ENCODE assay signal across 20 cellular contexts in the genomic region with DNA sequence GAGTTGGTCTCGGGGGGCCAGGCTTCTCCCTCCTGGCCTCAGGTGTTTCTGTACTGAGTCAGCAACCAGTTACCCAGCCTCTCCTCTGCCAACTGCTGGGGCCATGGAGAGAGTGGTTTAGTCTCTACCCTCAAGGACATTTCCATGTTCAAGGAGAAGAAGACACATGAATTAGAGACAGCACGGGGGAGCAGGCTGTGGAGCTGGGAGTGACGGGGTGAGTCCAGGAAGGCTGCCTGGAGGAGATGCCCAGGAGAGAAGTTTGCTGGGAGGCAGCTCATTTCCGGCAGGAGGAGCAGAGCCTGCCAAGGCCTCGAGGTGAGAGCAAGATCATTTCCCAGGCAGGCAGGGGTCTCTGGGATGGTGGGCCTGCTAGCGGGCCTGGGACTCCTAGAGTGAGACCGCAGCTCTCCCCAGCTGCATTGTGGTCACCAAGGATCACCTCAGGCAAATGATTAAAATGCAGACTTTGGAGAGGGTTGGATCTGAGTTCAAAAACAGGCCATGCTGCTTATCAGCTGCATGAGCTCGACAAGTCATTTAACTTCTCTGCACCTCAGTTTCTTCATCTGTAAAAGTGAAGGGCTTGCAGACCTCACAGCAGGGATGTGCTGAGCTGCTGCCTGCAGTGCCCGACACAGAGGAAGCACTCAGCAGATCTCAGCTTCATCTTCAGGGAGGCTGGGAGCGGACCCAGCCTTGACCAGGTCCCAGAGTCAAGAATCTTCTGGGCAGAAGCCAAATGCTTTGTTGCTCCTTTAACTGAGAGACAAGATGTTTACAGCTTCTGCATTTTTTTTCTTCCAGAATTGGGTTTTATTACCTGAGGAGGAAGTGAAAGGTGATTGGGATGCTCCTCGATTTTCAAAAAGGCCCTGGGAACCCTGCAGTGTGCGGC. TPM values are rescaled to one million over a fixed set of nuclear protein-coding genes. Genes with fewer than 3 reads are reported as not detected.
DNase-seq lines count a peak whose midpoint lies in the region; ATAC-seq, FAIRE-seq and TF ChIP-seq lines count a peak whose summit lies in the region.
"Had no signal": no experiment of that assay in that cellular context is flagged by ENCODE, and none has a peak within 500 bp of the region (broad histone marks: within the 10 kb centered on the region; RNA-seq: fewer than 3 reads in every experiment).

No MANE protein-coding gene starts in this region.

- in situ Hi-C loops in GM12878 (cut with MboI) = loop anchor here (25.0 kb wide), 1 partner anchor 156 kb away; no protein-coding TSS in a partner anchor

- peaks cover 82% of the 10 kb centered on the region for H4K20me1 ChIP-seq in Karpas-422 (ENCODE audit: insufficient read depth, low read depth, low read length)
- peaks cover 16% of the 10 kb centered on the region for H4K20me1 ChIP-seq in GM12878 (ENCODE audit: control insufficient read depth, insufficient read depth)

- peak overlapping the region; percentile 53 for H3K27ac ChIP-seq in ACC112 (ENCODE audit: low read depth, low read length)
- peak overlapping the region; percentile 90 for H3K27ac ChIP-seq in Karpas-422 (ENCODE audit: low read length)
- H3K27ac ChIP-seq in GM12878 (ENCODE audit: control insufficient read depth, insufficient read depth) = peak overlapping the region; percentile 91
- H3K27ac ChIP-seq in left ventricle myocardium inferior (replicated peaks) = no peak overlapping the region
- H3K27ac ChIP-seq: ovary had no signal

- CTCF ChIA-PET in GM12878 (lab: Yijun Ruan, JAX) = interaction anchor here (0.7 to 5.0 kb wide), 17 partner anchors 11 to 329 kb away, joined by 3 to 42 read pairs (median 5); a partner anchor contains a TSS

- peak overlapping the region in 6 of 8 donors; percentile 19 to 65 (median 56) for H3K4me3 Mint-ChIP-seq in naive B cell

- no peaks in the 10 kb centered on the region for H3K9me3 ChIP-seq in Karpas-422 (ENCODE audit: low read length)
- no peaks in the 10 kb centered on the region for H3K9me3 ChIP-seq in GM12878 (replicated peaks; ENCODE audit: control insufficient read depth, insufficient read depth, low read length)
- H3K9me3 ChIP-seq in left ventricle myocardium inferior (replicated peaks) = no peaks in the 10 kb centered on the region
- H3K9me3 ChIP-seq: heart left ventricle, ovary, uterus had no signal

- H3K79me2 ChIP-seq in ACC112 (ENCODE audit: control insufficient read depth, insufficient read depth, low read length, unreplicated experiment) (peaks cover 96% of the 10 kb centered on the region), Karpas-422 (ENCODE audit: low read length) (peaks cover 100% of the 10 kb centered on the region), GM12878 (ENCODE audit: control insufficient read depth, insufficient read depth, low read length) (peaks cover 100% of the 10 kb centered on the region)

- no peaks in the 10 kb centered on the region for H3K9me2 ChIP-seq in Karpas-422 (replicated peaks; ENCODE audit: insufficient read depth, low read length)

- H3K9ac ChIP-seq in Karpas-422 (ENCODE audit: low read length) = peak overlapping the region; percentile 52
- peak overlapping the region; percentile 49 for H3K9ac ChIP-seq in GM12878 (ENCODE audit: control insufficient read depth, insufficient read depth, low read length)

- H3K36me3 ChIP-seq in ACC112 (ENCODE audit: insufficient read depth, low read length) (0 out of 2 replicates have a peak, but pooled peaks cover under 1% of the 10 kb centered on the region), Karpas-422 (ENCODE audit: insufficient read depth, low read length) (peaks cover 2% of the 10 kb centered on the region; the same call in 1 of the 2 replicates), GM12878 (ENCODE audit: control insufficient read depth in 2 of 2, insufficient read depth in 2 of 2, low read length in 1 of 2) (peaks cover 25 to 35% of the 10 kb centered on the region in 2 experiments), left ventricle myocardium inferior (no peaks in the 10 kb centered on the region)
- H3K36me3 ChIP-seq: ovary, uterus had no signal

- peaks cover 42 to 86% (median 72%) of the 10 kb centered on the region in 3 donors for H3K4me1 Mint-ChIP-seq in naive B cell

- H3K27ac Mint-ChIP-seq in naive B cell = peak overlapping the region; percentile 27 to 94 (median 87)

- no peaks in the 10 kb centered on the region for H3K27me3 Mint-ChIP-seq in naive B cell

- WGBS in GM12878 (ENCODE audit: insufficient coverage, insufficient replicate concordance, low lambda C conversion rate, missing lambda C conversion rate) = 32% methylated on average over 12 of the region's 12 CpGs

- H3K9me3 Mint-ChIP-seq in naive B cell = peaks cover 0 to 2% (median 0%) of the 10 kb centered on the region in 7 donors

- no peak for TF ChIP-seq EP300 in GM12878 (IDR thresholded peaks at IDR 0.05; ENCODE audit: borderline replicate concordance in 1 of 2, control insufficient read depth in 1 of 2, low read depth in 2 of 2, low read length in 2 of 2)

- H3K4me3 ChIP-seq in ACC112 (ENCODE audit: low read depth, low read length) (no peak overlapping the region), Karpas-422 (ENCODE audit: low read length) (no peak overlapping the region), GM12878 (peak overlapping the region; percentile 56), left ventricle myocardium inferior (no peak overlapping the region)
- H3K4me3 ChIP-seq: ovary, uterus had no signal

- intact Hi-C loops in GM12878 (cut with micrococcal nuclease; ENCODE audit: unreplicated experiment) (no loop called here), left ventricle myocardium inferior (cut with micrococcal nuclease) (no loop called here)

- H3K27me3 ChIP-seq in ACC112 (ENCODE audit: insufficient read depth, low read length) = no peaks in the 10 kb centered on the region
- no peaks in the 10 kb centered on the region for H3K27me3 ChIP-seq in Karpas-422 (ENCODE audit: low read length)
- no peaks in the 10 kb centered on the region for H3K27me3 ChIP-seq in GM12878 (replicated peaks in 1 of 2; ENCODE audit: control insufficient read depth in 2 of 2, insufficient read depth in 2 of 2, low read length in 1 of 2)
- H3K27me3 ChIP-seq in left ventricle myocardium inferior (ENCODE audit: low read depth) = no peaks in the 10 kb centered on the region
- H3K27me3 ChIP-seq: heart left ventricle, ovary, uterus had no signal

- no peak overlapping the region for H2AFZ ChIP-seq in ACC112 (ENCODE audit: low read length, unreplicated experiment)
- H2AFZ ChIP-seq in Karpas-422 (ENCODE audit: low read length) = no peak overlapping the region
- no peak overlapping the region for H2AFZ ChIP-seq in GM12878 (ENCODE audit: control insufficient read depth, low read depth, low read length)

- TF ChIP-seq CTCF in GM12878 (IDR thresholded peaks at IDR 0.05 in 2 of 3, conservative IDR thresholded peaks at IDR 0.05 in 1 of 3; ENCODE audit: control insufficient read depth in 2 of 3, extremely low read depth in 1 of 3, insufficient read depth in 1 of 3, low read depth in 3 of 3, low read length in 3 of 3) = no peak
- TF ChIP-seq CTCF in left ventricle myocardium inferior (IDR thresholded peaks at IDR 0.05; ENCODE audit: borderline replicate concordance) = no peak

- RAD21 ChIA-PET in GM12878 (lab: Charles Lee; ENCODE audit: unreplicated experiment) = interaction anchor here (0.6 to 5.1 kb wide), 18 partner anchors 8 to 203 kb away, joined by 3 to 74 read pairs (median 6); no protein-coding TSS in a partner anchor

- ATAC-seq in GM12878 (peak; percentile 5; the same call in 2 of the 3 replicates), naive B cell (ENCODE audit: low read depth in 2 of 2) (no peak), GM21447 (IDR thresholded peaks at IDR 0.05; ENCODE audit: unreplicated experiment) (no peak), GM18870 (IDR thresholded peaks at IDR 0.05; ENCODE audit: unreplicated experiment) (no peak)

- SMC1A ChIA-PET in GM12878 (lab: Charles Lee; ENCODE audit: uncharacterized antibody, unreplicated experiment) = interaction anchor here (0.6 to 9.9 kb wide), 20 partner anchors 9 to 329 kb away, joined by 3 to 132 read pairs (median 6); no protein-coding TSS in a partner anchor

- no peak for DNase-seq in Karpas-422
- DNase-seq in GM12878 (ENCODE audit: low read depth, low spot score) = no peak
- DNase-seq in naive B cell = no peak
- DNase-seq in left ventricle myocardium inferior = no peak
- no peak for DNase-seq in NOMO-1 treated with DMSO at 0.1 percent for 48 hours (lab: John Stamatoyannopoulos, UW; ENCODE audit: unreplicated experiment)
- DNase-seq: activated CD8-positive, alpha-beta memory T cell treated with anti-CD3 and anti-CD28 coated beads, Interleukin-2, amount 50 U/mL, for 4 hours; AML-193; aorta; DMS79; effector CD8-positive, alpha-beta T cell; heart left ventricle; NCI-H1436 treated with DMSO at 0.1 percent for 48 hours; NCI-H524 treated with DMSO at 0.1 percent for 48 hours; ovary; Right ventricle myocardium superior; uterus had no signal

- no peaks in the 10 kb centered on the region for H3K36me3 Mint-ChIP-seq in naive B cell

- no peak for FAIRE-seq in GM12878 (lab: Jason Lieb, UNC)
- FAIRE-seq: TTC549 had no signal

- BruUV-seq in GM12878 (replicated peaks; lab: Mats Ljungman, UMichigan) = no TSS peak

- TF ChIP-seq POLR2A in GM12878 (IDR thresholded peaks at IDR 0.05; ENCODE audit: low read depth, low read length) = no peak

- POLR2A ChIA-PET in GM12878 (lab: Charles Lee) = interaction anchor here (0.8 to 5.4 kb wide), 10 partner anchors 11 to 166 kb away, joined by 3 to 45 read pairs (median 5); a partner anchor contains a TSS

- TF ChIP-seq RAD21 in GM12878 (IDR thresholded peaks at IDR 0.05; ENCODE audit: insufficient read depth, low read depth, low read length) = no peak

- H3K4me2 ChIP-seq in Karpas-422 (ENCODE audit: low read depth, low read length, poor library complexity, severe bottlenecking) (no peak overlapping the region), GM12878 (ENCODE audit: control insufficient read depth, insufficient read depth) (peak overlapping the region; percentile 77)

- H3K4me1 ChIP-seq in ACC112 (ENCODE audit: control insufficient read depth, insufficient read depth, low read length, unreplicated experiment) (peaks cover 78% of the 10 kb centered on the region), Karpas-422 (ENCODE audit: low read length) (peaks cover 95% of the 10 kb centered on the region), GM12878 (ENCODE audit: control insufficient read depth, insufficient read depth, low read length) (peaks cover 82% of the 10 kb centered on the region), left ventricle myocardium inferior (peaks cover 83% of the 10 kb centered on the region)

RNA-seq across cellular contexts. Expression of a gene that starts 35.2 kb away (rescaled TPM):
- 77.9 and 93.3 TPM in 2 replicates for total RNA-seq in Karpas-422 (2014; rRNA removed; shearing (Covaris generic); ENCODE audit: low replicate concordance)
- 174 and 184 TPM in 2 replicates for total RNA-seq in GM12878 (2013; cell fraction: nucleolus; rRNA removed)
- total RNA-seq in GM12878 (2014; rRNA removed) (50.0 and 58.0 TPM in 2 replicates), GM12878 (2014; rRNA removed; fragmentation: Illumina TruSeq; extraction: Trizol) (51.8 and 53.8 TPM in 2 replicates), GM12878 (2021) (136 and 142 TPM in 2 replicates), left ventricle myocardium inferior (8.7 TPM)
- 62.2 TPM for polyA plus RNA-seq in GM12878 (2011; ENCODE audit: low read depth)
- polyA plus RNA-seq in GM12878 (2011; rRNA removed) (131 and 161 TPM in 2 replicates), GM12878 (2014; fragmentation: Illumina TruSeq; extraction: Trizol) (68.6 and 87.1 TPM in 2 replicates), GM12878 (2014; fragmentation: Nextera tagmentation; extraction: Ambion mirVana) (10 to 100 TPM; 31.3 to 33.2 TPM), GM12878 (2014; rRNA removed) (91.3 and 96.0 TPM in 2 replicates), GM12878 (2016; fragmentation: Nextera tagmentation; extraction: Ambion mirVana) (100 to 1,000 TPM in 1 of 2 experiments, 10 to 100 TPM in 1; 97.0 to 104 TPM), naive B cell (ENCODE audit: low read depth in 6 of 6) (10 to 100 TPM in 2 of 6 donors, 1 to 10 TPM in 4; 4.5 to 15.2 (median 8.0) TPM)
- polyA plus RNA-seq in GM12878 (2011; cell fraction: cytosol; rRNA removed) = 171 and 176 TPM in 2 replicates
- polyA plus RNA-seq in GM12878 (2011; cell fraction: nucleus; rRNA removed) = 186 and 192 TPM in 2 replicates
- 79.3 and 129 TPM in 2 replicates for polyA plus RNA-seq in GM12878 (2012)
- 210 and 248 TPM in 2 replicates for polyA minus RNA-seq in GM12878 (2011; rRNA and poly(A)+ RNA removed)
- polyA minus RNA-seq in GM12878 (2011; cell fraction: cytosol; rRNA and poly(A)+ RNA removed) = 53.5 and 58.5 TPM in 2 replicates
- 60.7 and 78.1 TPM in 2 replicates for polyA minus RNA-seq in GM12878 (2011; cell fraction: nucleus; rRNA and poly(A)+ RNA removed)
